Comparison of ENCODE assay signal across 9 cellular contexts in the genomic region with DNA sequence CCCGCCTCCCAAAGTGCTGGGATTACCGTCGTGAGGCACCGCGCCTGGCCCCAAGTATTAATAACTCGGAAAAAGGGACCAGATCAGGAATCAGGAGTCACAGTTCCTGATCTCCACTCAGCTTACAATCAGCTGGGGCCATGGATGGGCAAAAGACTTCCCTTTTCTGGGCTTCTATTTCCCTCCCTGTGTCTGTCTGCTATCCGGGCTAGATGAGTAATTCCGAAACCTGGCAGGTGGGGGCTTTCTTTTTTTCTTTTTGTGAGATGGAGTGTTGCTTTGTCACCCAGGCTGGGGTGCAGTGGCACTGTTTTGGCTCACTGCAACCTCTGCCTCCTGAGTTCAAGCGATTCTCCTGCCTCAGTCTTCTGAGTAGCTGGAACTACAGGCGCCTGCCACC. TPM values are rescaled to one million over a fixed set of nuclear protein-coding genes. Genes with fewer than 3 reads are reported as not detected.
DNase-seq lines count a peak whose midpoint lies in the region; ATAC-seq lines count a peak whose summit lies in the region.
"Had no signal": no experiment of that assay in that cellular context is flagged by ENCODE, and none has a peak within 500 bp of the region (broad histone marks: within the 10 kb centered on the region; RNA-seq: fewer than 3 reads in every experiment).

No MANE protein-coding gene starts in this region.

- H3K36me3 ChIP-seq in BLaER1 treated with 17β-estradiol and CSF1 and Interleukin-3, amounts not matched to agents 10 nM and 100 nM: peaks cover 26 to 42% (median 29%) of the 10 kb centered on the region in 11 experiments

- no peaks in the 10 kb centered on the region for H3K27me3 ChIP-seq in BLaER1 treated with 17β-estradiol and CSF1 and Interleukin-3, amounts not matched to agents 10 nM and 100 nM

- ATAC-seq in GM19043 (IDR thresholded peaks at IDR 0.05; ENCODE audit: low read depth, unreplicated experiment): peak; percentile 50
- peak; percentile 47 for ATAC-seq in HG02943 (IDR thresholded peaks at IDR 0.05; ENCODE audit: low read depth, unreplicated experiment)

- H3K9me3 ChIP-seq in BLaER1 treated with 17β-estradiol and CSF1 and Interleukin-3, amounts not matched to agents 10 nM and 100 nM (replicated peaks in 1 of 11): no peaks in the 10 kb centered on the region

- no peak overlapping the region for H3K4me3 Mint-ChIP-seq in immature natural killer cell

- H4K20me1 ChIP-seq in BLaER1 treated with 17β-estradiol and CSF1 and Interleukin-3, amounts not matched to agents 10 nM and 100 nM: peaks cover 45 to 92% (median 70%) of the 10 kb centered on the region in 11 experiments; a peak in 21 of 22 replicates

- H3K4me3 ChIP-seq in BLaER1 treated with 17β-estradiol and CSF1 and Interleukin-3, amounts not matched to agents 10 nM and 100 nM: no peak overlapping the region

- no peak overlapping the region for H3K27ac Mint-ChIP-seq in immature natural killer cell

- H3K4me1 ChIP-seq in BLaER1 treated with 17β-estradiol and CSF1 and Interleukin-3, amounts not matched to agents 10 nM and 100 nM: peaks cover 33 to 77% (median 58%) of the 10 kb centered on the region in 10 experiments

- H3K9ac ChIP-seq in BLaER1 treated with 17β-estradiol and CSF1 and Interleukin-3, amounts not matched to agents 10 nM and 100 nM: no peak overlapping the region

- H3K4me2 ChIP-seq in BLaER1 treated with 17β-estradiol and CSF1 and Interleukin-3, amounts not matched to agents 10 nM and 100 nM: peak overlapping the region; percentile 8 to 66 (median 43); a peak in 20 of 22 replicates

- DNase-seq in RPMI8226 (peak; percentile 68), immature natural killer cell (no peak), NCI-H69 (lab: John Stamatoyannopoulos, UW) (no peak), NCI-H1694 treated with DMSO at 0.1 percent for 48 hours (lab: John Stamatoyannopoulos, UW) (no peak), NCI-H2196 treated with DMSO at 0.1 percent for 48 hours (lab: John Stamatoyannopoulos, UW; ENCODE audit: unreplicated experiment) (no peak)
- DNase-seq: T-helper 1 cell had no signal

- peaks cover 16 to 31% of the 10 kb centered on the region in 2 donors for H3K4me1 Mint-ChIP-seq in immature natural killer cell

- no peaks in the 10 kb centered on the region for H3K9me3 Mint-ChIP-seq in immature natural killer cell

- peak overlapping the region in 1 of 11 experiments; percentile 10; a peak in 2 of 22 replicates for H3K27ac ChIP-seq in BLaER1 treated with 17β-estradiol and CSF1 and Interleukin-3, amounts not matched to agents 10 nM and 100 nM

- H3K36me3 Mint-ChIP-seq in immature natural killer cell: peaks cover 12 to 25% (median 13%) of the 10 kb centered on the region in 3 donors

- H3K27me3 Mint-ChIP-seq in immature natural killer cell (ENCODE audit: low read depth in 3 of 3): no peaks in the 10 kb centered on the region

RNA-seq across cellular contexts. Expression of gene RPS24, which starts 11.6 kb away (rescaled TPM):
- polyA plus RNA-seq in immature natural killer cell: 1,000 to 10,000 TPM in 1 of 3 donors, 100 to 1,000 TPM in 2; 531 to 1,299 (median 721) TPM

RNA-seq across cellular contexts. Expression of gene POLR3A, which starts 15.9 kb away (rescaled TPM):
- 10 to 100 TPM in 1 of 3 donors, 1 to 10 TPM in 2; 3.4 to 13.5 (median 5.8) TPM for polyA plus RNA-seq in immature natural killer cell
